Comparison of ENCODE assay signal across 1 cellular context in genomic region chr2:26961603-26962184, GRCh38.
A peak's percentile ranks its signal among the peaks of the same experiment; 100 is the strongest.
TF ChIP-seq lines count a peak whose summit lies in the region.

No MANE protein-coding gene starts in this region.

TF ChIP-seq in GM12878, 131 proteins besides CTCF, POLR2A, EP300 and RAD21 (continued from another document):
- TF ChIP-seq ZBTB40 (IDR thresholded peaks at IDR 0.05; ENCODE audit: borderline replicate concordance) (no peak), ZNF24 (IDR thresholded peaks at IDR 0.05) (peak; percentile 73), SMARCA5 (IDR thresholded peaks at IDR 0.05) (peak; percentile 71; the same call in 1 of the 2 replicates), RUNX3 (IDR thresholded peaks at IDR 0.05; ENCODE audit: low read length) (peak; percentile 64), RFX5 (IDR thresholded peaks at IDR 0.05; ENCODE audit: low read depth, low read length) (no peak), FOXM1 (IDR thresholded peaks at IDR 0.05; ENCODE audit: low read depth, low read length) (0 out of 2 replicates have a peak, but pooled peaks have one; percentile 26), PBX3 (IDR thresholded peaks at IDR 0.05; ENCODE audit: insufficient replicate concordance, low read depth, low read length) (no peak), YY1 (IDR thresholded peaks at IDR 0.05; ENCODE audit: low read depth, low read length) (peak; percentile 69; the same call in 1 of the 2 replicates), DPF2 (IDR thresholded peaks at IDR 0.05) (no peak), KDM1A (IDR thresholded peaks at IDR 0.05; ENCODE audit: borderline replicate concordance) (no peak), IKZF1 (conservative IDR thresholded peaks at IDR 0.05) (0 out of 2 replicates have a peak, but pooled peaks have one; percentile 22), RB1 (IDR thresholded peaks at IDR 0.05; ENCODE audit: borderline replicate concordance) (0 out of 2 replicates have a peak, but pooled peaks have one; percentile 43), EED (IDR thresholded peaks at IDR 0.05; ENCODE audit: low read depth) (no peak)
